ENCODE assay signal across 1 cellular context in the genomic region with DNA sequence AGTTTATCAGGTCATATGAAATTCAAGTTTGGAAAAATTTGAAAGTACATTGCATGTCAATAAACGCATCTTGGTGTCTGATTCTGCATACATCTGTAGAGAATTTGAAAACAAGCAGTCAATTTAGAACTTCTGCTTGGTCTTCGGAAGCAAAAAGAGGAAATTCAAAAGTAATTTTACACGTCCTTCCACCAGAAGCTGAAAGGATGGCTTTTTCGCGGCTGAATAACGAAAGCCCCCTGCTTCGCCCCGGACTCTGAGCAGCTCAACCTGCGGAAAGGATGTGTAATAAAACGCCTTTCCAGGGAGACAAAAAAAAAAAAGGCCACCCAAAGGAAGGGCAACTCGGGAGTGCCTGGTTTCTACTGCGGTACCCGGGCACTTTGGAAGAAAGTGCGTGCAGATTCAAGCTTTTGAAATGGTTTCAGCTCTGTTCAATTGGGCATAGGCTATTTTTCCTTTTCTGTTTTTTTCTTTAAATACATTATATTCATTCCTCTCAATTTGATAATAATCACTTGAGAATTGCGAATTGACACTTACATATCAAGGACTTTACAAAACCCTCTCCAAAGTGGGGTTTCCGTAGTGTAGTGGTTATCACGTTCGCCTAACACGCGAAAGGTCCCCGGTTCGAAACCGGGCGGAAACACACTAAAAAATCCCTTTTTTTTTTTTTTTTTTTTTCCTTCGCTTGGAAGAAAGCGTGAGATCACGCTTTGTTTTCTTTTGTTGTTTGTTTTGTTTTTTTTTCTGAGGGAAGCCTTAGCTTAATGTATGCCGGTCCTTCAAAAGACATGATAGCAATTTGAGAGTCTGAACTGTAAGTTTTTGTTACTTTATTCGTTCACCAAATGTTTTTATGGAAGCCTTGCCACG.
TF ChIP-seq lines count a peak whose summit lies in the region.

No MANE protein-coding gene starts in this region.

TF ChIP-seq in A549, 52 proteins besides CTCF, POLR2A, EP300 and RAD21 (continued from another document):
- TF ChIP-seq EHMT2 (IDR thresholded peaks at IDR 0.05; ENCODE audit: low read depth) (no peak), SMC3 (IDR thresholded peaks at IDR 0.05) (no peak), HOXB13 (CRISPR knock-in tag; IDR thresholded peaks at IDR 0.05; ENCODE audit: low read depth) (no peak), TFCP2L1 (CRISPR knock-in tag; IDR thresholded peaks at IDR 0.05) (no peak), NR3C1 (IDR thresholded peaks at IDR 0.05) (no peak), NFE2L2 (conservative IDR thresholded peaks at IDR 0.05; ENCODE audit: low read length) (no peak), RNF2 (IDR thresholded peaks at IDR 0.05; ENCODE audit: borderline replicate concordance, low read depth) (no peak), FOXS1 (CRISPR knock-in tag; IDR thresholded peaks at IDR 0.05) (no peak), PBX3 (IDR thresholded peaks at IDR 0.05) (no peak), FOSB (CRISPR knock-in tag; IDR thresholded peaks at IDR 0.05) (no peak), HOXA7 (CRISPR knock-in tag; IDR thresholded peaks at IDR 0.05) (no peak), RCOR1 (IDR thresholded peaks at IDR 0.05; ENCODE audit: low read depth, low read length) (no peak), CBX8 (IDR thresholded peaks at IDR 0.05) (no peak), BHLHE40 (IDR thresholded peaks at IDR 0.05; ENCODE audit: low read depth, low read length) (no peak), HEYL (CRISPR knock-in tag; IDR thresholded peaks at IDR 0.05) (no peak), GATA3 (IDR thresholded peaks at IDR 0.05; ENCODE audit: borderline replicate concordance) (no peak), HDAC2 (IDR thresholded peaks at IDR 0.05) (no peak), HOXB5 (CRISPR knock-in tag; IDR thresholded peaks at IDR 0.05) (no peak), HES2 (IDR thresholded peaks at IDR 0.05) (no peak), CHD2 (IDR thresholded peaks at IDR 0.05; ENCODE audit: low read length, partially characterized antibody) (no peak), ZC3H11A (IDR thresholded peaks at IDR 0.05) (no peak), RFX5 (IDR thresholded peaks at IDR 0.05) (no peak), ZSCAN20 (CRISPR knock-in tag; IDR thresholded peaks at IDR 0.05) (no peak), KDM1A (IDR thresholded peaks at IDR 0.05; ENCODE audit: low read depth) (no peak), RARB (CRISPR knock-in tag; IDR thresholded peaks at IDR 0.05) (no peak), JUN (IDR thresholded peaks at IDR 0.05) (no peak; a peak in 1 of 5 replicates), FOSL2 (IDR thresholded peaks at IDR 0.05) (no peak), FOSL2 (CRISPR knock-in tag; IDR thresholded peaks at IDR 0.05) (no peak), TP53 (CRISPR knock-in tag; IDR thresholded peaks at IDR 0.05) (no peak), ZNF302 (CRISPR knock-in tag; IDR thresholded peaks at IDR 0.05) (no peak), BCL3 (IDR thresholded peaks at IDR 0.05) (no peak), CHD4 (IDR thresholded peaks at IDR 0.05; ENCODE audit: borderline replicate concordance) (no peak), EHF (CRISPR knock-in tag; IDR thresholded peaks at IDR 0.05) (no peak), SREBF2 (IDR thresholded peaks at IDR 0.05) (peak; percentile 78), ZFP36 (IDR thresholded peaks at IDR 0.05; ENCODE audit: borderline replicate concordance, partially characterized antibody) (no peak), ELK1 (IDR thresholded peaks at IDR 0.05; ENCODE audit: low read depth, low read length) (no peak), POLR2AphosphoS2 (conservative IDR thresholded peaks at IDR 0.05; ENCODE audit: low read length) (no peak)
- TF ChIP-seq, protein P1, sequence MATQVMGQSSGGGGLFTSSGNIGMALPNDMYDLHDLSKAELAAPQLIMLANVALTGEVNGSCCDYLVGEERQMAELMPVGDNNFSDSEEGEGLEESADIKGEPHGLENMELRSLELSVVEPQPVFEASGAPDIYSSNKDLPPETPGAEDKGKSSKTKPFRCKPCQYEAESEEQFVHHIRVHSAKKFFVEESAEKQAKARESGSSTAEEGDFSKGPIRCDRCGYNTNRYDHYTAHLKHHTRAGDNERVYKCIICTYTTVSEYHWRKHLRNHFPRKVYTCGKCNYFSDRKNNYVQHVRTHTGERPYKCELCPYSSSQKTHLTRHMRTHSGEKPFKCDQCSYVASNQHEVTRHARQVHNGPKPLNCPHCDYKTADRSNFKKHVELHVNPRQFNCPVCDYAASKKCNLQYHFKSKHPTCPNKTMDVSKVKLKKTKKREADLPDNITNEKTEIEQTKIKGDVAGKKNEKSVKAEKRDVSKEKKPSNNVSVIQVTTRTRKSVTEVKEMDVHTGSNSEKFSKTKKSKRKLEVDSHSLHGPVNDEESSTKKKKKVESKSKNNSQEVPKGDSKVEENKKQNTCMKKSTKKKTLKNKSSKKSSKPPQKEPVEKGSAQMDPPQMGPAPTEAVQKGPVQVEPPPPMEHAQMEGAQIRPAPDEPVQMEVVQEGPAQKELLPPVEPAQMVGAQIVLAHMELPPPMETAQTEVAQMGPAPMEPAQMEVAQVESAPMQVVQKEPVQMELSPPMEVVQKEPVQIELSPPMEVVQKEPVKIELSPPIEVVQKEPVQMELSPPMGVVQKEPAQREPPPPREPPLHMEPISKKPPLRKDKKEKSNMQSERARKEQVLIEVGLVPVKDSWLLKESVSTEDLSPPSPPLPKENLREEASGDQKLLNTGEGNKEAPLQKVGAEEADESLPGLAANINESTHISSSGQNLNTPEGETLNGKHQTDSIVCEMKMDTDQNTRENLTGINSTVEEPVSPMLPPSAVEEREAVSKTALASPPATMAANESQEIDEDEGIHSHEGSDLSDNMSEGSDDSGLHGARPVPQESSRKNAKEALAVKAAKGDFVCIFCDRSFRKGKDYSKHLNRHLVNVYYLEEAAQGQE (IDR thresholded peaks at IDR 0.05), result 0 out of 2 replicates have a peak, but pooled peaks have one; percentile 13
- TF ChIP-seq, protein P2, sequence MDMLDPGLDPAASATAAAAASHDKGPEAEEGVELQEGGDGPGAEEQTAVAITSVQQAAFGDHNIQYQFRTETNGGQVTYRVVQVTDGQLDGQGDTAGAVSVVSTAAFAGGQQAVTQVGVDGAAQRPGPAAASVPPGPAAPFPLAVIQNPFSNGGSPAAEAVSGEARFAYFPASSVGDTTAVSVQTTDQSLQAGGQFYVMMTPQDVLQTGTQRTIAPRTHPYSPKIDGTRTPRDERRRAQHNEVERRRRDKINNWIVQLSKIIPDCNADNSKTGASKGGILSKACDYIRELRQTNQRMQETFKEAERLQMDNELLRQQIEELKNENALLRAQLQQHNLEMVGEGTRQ (IDR thresholded peaks at IDR 0.05), result peak; percentile 12; the same call in 1 of the 2 replicates
- TF ChIP-seq, protein P3, sequence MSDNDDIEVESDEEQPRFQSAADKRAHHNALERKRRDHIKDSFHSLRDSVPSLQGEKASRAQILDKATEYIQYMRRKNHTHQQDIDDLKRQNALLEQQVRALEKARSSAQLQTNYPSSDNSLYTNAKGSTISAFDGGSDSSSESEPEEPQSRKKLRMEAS (IDR thresholded peaks at IDR 0.05), result peak; percentile 97; the same call in 1 of the 2 replicates
- TF ChIP-seq, protein P4, sequence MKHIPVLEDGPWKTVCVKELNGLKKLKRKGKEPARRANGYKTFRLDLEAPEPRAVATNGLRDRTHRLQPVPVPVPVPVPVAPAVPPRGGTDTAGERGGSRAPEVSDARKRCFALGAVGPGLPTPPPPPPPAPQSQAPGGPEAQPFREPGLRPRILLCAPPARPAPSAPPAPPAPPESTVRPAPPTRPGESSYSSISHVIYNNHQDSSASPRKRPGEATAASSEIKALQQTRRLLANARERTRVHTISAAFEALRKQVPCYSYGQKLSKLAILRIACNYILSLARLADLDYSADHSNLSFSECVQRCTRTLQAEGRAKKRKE (CRISPR knock-in tag; IDR thresholded peaks at IDR 0.05; ENCODE audit: low read depth), result 0 out of 2 replicates have a peak, but pooled peaks have one; percentile 18
- TF ChIP-seq, protein P5, sequence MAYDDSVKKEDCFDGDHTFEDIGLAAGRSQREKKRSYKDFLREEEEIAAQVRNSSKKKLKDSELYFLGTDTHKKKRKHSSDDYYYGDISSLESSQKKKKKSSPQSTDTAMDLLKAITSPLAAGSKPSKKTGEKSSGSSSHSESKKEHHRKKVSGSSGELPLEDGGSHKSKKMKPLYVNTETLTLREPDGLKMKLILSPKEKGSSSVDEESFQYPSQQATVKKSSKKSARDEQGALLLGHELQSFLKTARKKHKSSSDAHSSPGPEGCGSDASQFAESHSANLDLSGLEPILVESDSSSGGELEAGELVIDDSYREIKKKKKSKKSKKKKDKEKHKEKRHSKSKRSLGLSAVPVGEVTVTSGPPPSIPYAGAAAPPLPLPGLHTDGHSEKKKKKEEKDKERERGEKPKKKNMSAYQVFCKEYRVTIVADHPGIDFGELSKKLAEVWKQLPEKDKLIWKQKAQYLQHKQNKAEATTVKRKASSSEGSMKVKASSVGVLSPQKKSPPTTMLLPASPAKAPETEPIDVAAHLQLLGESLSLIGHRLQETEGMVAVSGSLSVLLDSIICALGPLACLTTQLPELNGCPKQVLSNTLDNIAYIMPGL (CRISPR knock-in tag; IDR thresholded peaks at IDR 0.05; ENCODE audit: borderline replicate concordance), result peak; percentile 70; the same call in 1 of the 2 replicates
- TF ChIP-seq, protein P6, sequence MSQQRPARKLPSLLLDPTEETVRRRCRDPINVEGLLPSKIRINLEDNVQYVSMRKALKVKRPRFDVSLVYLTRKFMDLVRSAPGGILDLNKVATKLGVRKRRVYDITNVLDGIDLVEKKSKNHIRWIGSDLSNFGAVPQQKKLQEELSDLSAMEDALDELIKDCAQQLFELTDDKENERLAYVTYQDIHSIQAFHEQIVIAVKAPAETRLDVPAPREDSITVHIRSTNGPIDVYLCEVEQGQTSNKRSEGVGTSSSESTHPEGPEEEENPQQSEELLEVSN (IDR thresholded peaks at IDR 0.05; ENCODE audit: borderline replicate concordance, low read depth), result peak; percentile 84; the same call in 1 of the 2 replicates
